Comparison of ENCODE assay signal across 15 cellular contexts in the genomic region with DNA sequence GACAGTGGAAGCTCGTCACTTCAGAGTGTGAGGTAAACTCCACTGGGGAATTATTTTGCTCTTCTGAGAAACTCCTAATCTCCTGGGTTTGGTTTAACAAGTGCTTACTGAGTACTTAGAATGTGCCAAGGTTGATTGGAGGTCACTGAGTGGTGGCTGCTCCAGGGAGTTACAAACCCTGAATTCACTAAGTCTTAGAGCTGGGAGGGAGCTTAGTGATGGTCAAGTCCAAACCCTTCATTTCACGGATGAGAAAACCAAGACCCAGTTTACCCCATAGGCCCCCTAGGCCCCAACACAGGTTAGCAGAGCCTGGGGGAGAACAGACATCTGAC. TPM values are rescaled to one million over a fixed set of nuclear protein-coding genes. Genes with fewer than 3 reads are reported as not detected.
A peak's percentile ranks its signal among the peaks of the same experiment; 100 is the strongest.
DNase-seq lines count a peak whose midpoint lies in the region; ATAC-seq and TF ChIP-seq lines count a peak whose summit lies in the region.
"Had no signal": no experiment of that assay in that cellular context is flagged by ENCODE, and none has a peak within 500 bp of the region (broad histone marks: within the 10 kb centered on the region; RNA-seq: fewer than 3 reads in every experiment).

No MANE protein-coding gene starts in this region.

- no peak overlapping the region for H3K4me3 Mint-ChIP-seq in activated CD4-positive, alpha-beta T cell treated with anti-CD3 and anti-CD28 coated beads, Interleukin-2, amount 10 ng/mL, durations not matched to agents 7 days and 5 days
- no peak overlapping the region for H3K4me3 Mint-ChIP-seq in activated CD8-positive, alpha-beta T cell treated with anti-CD3 and anti-CD28 coated beads, Interleukin-2, amount 10 ng/mL, durations not matched to agents 7 days and 5 days

- no peaks in the 10 kb centered on the region for H3K27me3 ChIP-seq in GM23248 (replicated peaks; ENCODE audit: insufficient read depth)

- no peaks in the 10 kb centered on the region for H3K4me1 ChIP-seq in GM23248 (ENCODE audit: insufficient read depth)

- in situ Hi-C loops in GM23248 (cut with MboI) = no loop called here

- no peaks in the 10 kb centered on the region for H3K79me2 ChIP-seq in GM23248 (ENCODE audit: insufficient read depth)

- no peak overlapping the region for H3K27ac ChIP-seq in GM23248
- H3K27ac ChIP-seq: epithelial cell of prostate had no signal

- H3K36me3 Mint-ChIP-seq in activated CD4-positive, alpha-beta T cell treated with anti-CD3 and anti-CD28 coated beads, Interleukin-2, amount 10 ng/mL, durations not matched to agents 7 days and 5 days (ENCODE audit: low read depth) = peaks cover 3% of the 10 kb centered on the region
- no peaks in the 10 kb centered on the region for H3K36me3 Mint-ChIP-seq in activated CD8-positive, alpha-beta T cell treated with anti-CD3 and anti-CD28 coated beads, Interleukin-2, amount 10 ng/mL, durations not matched to agents 7 days and 5 days (ENCODE audit: low read depth)

- H3K36me3 ChIP-seq in GM23248 (ENCODE audit: low read depth) = no peaks in the 10 kb centered on the region

- peaks cover 17% of the 10 kb centered on the region for H3K4me1 Mint-ChIP-seq in activated CD4-positive, alpha-beta T cell treated with anti-CD3 and anti-CD28 coated beads, Interleukin-2, amount 10 ng/mL, durations not matched to agents 7 days and 5 days
- peaks cover 20% of the 10 kb centered on the region for H3K4me1 Mint-ChIP-seq in activated CD8-positive, alpha-beta T cell treated with anti-CD3 and anti-CD28 coated beads, Interleukin-2, amount 10 ng/mL, durations not matched to agents 7 days and 5 days (ENCODE audit: low read depth)

- no peak overlapping the region for H3K9ac ChIP-seq in GM23248

- H2AFZ ChIP-seq in GM23248 = no peak overlapping the region

- H3F3A ChIP-seq in GM23248 (ENCODE audit: insufficient read depth) = no peaks in the 10 kb centered on the region

- DNase-seq in activated CD4-positive, alpha-beta T cell treated with anti-CD3 and anti-CD28 coated beads, Interleukin-2, amount 10 ng/mL, durations not matched to agents 7 days and 5 days = no peak
- DNase-seq in activated CD4-positive, alpha-beta T cell treated with anti-CD3 and anti-CD28 coated beads for 1 hour = no peak
- no peak for DNase-seq in activated CD8-positive, alpha-beta T cell treated with anti-CD3 and anti-CD28 coated beads, Interleukin-2, amount 10 ng/mL, durations not matched to agents 7 days and 5 days
- DNase-seq in retinal pigment epithelial cell (ENCODE audit: low read depth) (peak; percentile 61), COLO668 (lab: John Stamatoyannopoulos, UW; ENCODE audit: unreplicated experiment) (no peak), GM23248 (no peak)
- DNase-seq: HCEC 1CT, NCI-H146, NCI-H526 treated with DMSO at 0.1 percent for 48 hours, occipital lobe had no signal

- POLR2A ChIA-PET in activated CD4-positive, alpha-beta T cell treated with anti-CD3 and anti-CD28 coated beads, Interleukin-2, amount 10 ng/mL, durations not matched to agents 7 days and 5 days (lab: Charles Lee) = interaction anchor here (0.6 kb wide), 1 partner anchor 49 kb away, joined by 3 read pairs; no protein-coding TSS in a partner anchor
- POLR2A ChIA-PET in activated CD8-positive, alpha-beta T cell treated with anti-CD3 and anti-CD28 coated beads, Interleukin-2, amount 10 ng/mL, durations not matched to agents 7 days and 5 days (lab: Charles Lee) = interaction anchor here (1.1 to 1.8 kb wide), 5 partner anchors 9 to 86 kb away, joined by 3 to 9 read pairs (median 4); no protein-coding TSS in a partner anchor

- H3K9me2 ChIP-seq in GM23248 (ENCODE audit: insufficient read depth) = no peaks in the 10 kb centered on the region

- H3K9me3 Mint-ChIP-seq in activated CD4-positive, alpha-beta T cell treated with anti-CD3 and anti-CD28 coated beads, Interleukin-2, amount 10 ng/mL, durations not matched to agents 7 days and 5 days = no peaks in the 10 kb centered on the region
- H3K9me3 Mint-ChIP-seq in activated CD8-positive, alpha-beta T cell treated with anti-CD3 and anti-CD28 coated beads, Interleukin-2, amount 10 ng/mL, durations not matched to agents 7 days and 5 days (ENCODE audit: insufficient read depth) = no peaks in the 10 kb centered on the region

- H4K20me1 ChIP-seq in GM23248 (ENCODE audit: insufficient read depth) = no peaks in the 10 kb centered on the region

- ATAC-seq in HG03066 (IDR thresholded peaks at IDR 0.05; ENCODE audit: low read depth, unreplicated experiment) = peak; percentile 22
- ATAC-seq in activated CD8-positive, alpha-beta T cell treated with anti-CD3 and anti-CD28 coated beads, Interleukin-2, amount 10 ng/mL, durations not matched to agents 7 days and 5 days = no peak
- ATAC-seq in HG02763 (IDR thresholded peaks at IDR 0.05; ENCODE audit: unreplicated experiment) = no peak
- ATAC-seq: HepG2, left lobe of liver had no signal

- 60 to 69% methylated on average over 2 of the region's 2 CpGs for WGBS in GM23248 (ENCODE audit: low coverage in 1 of 2, low lambda C conversion rate in 2 of 2, missing lambda C conversion rate in 2 of 2), 2 experiments

- CTCF ChIA-PET in activated CD4-positive, alpha-beta T cell treated with anti-CD3 and anti-CD28 coated beads, Interleukin-2, amount 10 ng/mL, durations not matched to agents 7 days and 5 days (lab: Charles Lee) = interaction anchor here (1.4 to 2.1 kb wide), 3 partner anchors 12 to 44 kb away, joined by 3 to 5 read pairs (median 4); no protein-coding TSS in a partner anchor
- CTCF ChIA-PET in activated CD8-positive, alpha-beta T cell treated with anti-CD3 and anti-CD28 coated beads, Interleukin-2, amount 10 ng/mL, durations not matched to agents 7 days and 5 days (lab: Charles Lee) = interaction anchor here (1.2 to 2.6 kb wide), 4 partner anchors 26 to 100 kb away, joined by 3 to 20 read pairs (median 8); no protein-coding TSS in a partner anchor

- peak overlapping the region; percentile 92 for H3K27ac Mint-ChIP-seq in activated CD4-positive, alpha-beta T cell treated with anti-CD3 and anti-CD28 coated beads, Interleukin-2, amount 10 ng/mL, durations not matched to agents 7 days and 5 days
- peak overlapping the region; percentile 85 for H3K27ac Mint-ChIP-seq in activated CD8-positive, alpha-beta T cell treated with anti-CD3 and anti-CD28 coated beads, Interleukin-2, amount 10 ng/mL, durations not matched to agents 7 days and 5 days

- peaks cover 2% of the 10 kb centered on the region for H3K27me3 Mint-ChIP-seq in activated CD4-positive, alpha-beta T cell treated with anti-CD3 and anti-CD28 coated beads, Interleukin-2, amount 10 ng/mL, durations not matched to agents 7 days and 5 days
- H3K27me3 Mint-ChIP-seq in activated CD8-positive, alpha-beta T cell treated with anti-CD3 and anti-CD28 coated beads, Interleukin-2, amount 10 ng/mL, durations not matched to agents 7 days and 5 days (ENCODE audit: low read depth) = no peaks in the 10 kb centered on the region

- H3K4me3 ChIP-seq in retinal pigment epithelial cell (ENCODE audit: low read length) (no peak overlapping the region), GM23248 (no peak overlapping the region)

- no peak overlapping the region for H3K4me2 ChIP-seq in GM23248 (ENCODE audit: unreplicated experiment)

- H3K9me3 ChIP-seq in GM23248 (ENCODE audit: low read depth) = no peaks in the 10 kb centered on the region

- no peak for TF ChIP-seq CTCF in retinal pigment epithelial cell (conservative IDR thresholded peaks at IDR 0.05; ENCODE audit: low read depth, low read length)

RNA-seq across cellular contexts. Expression of gene SLC4A5, which starts 52.0 kb away (rescaled TPM):
- total RNA-seq in activated CD4-positive, alpha-beta T cell treated with anti-CD3 and anti-CD28 coated beads, Interleukin-2, amount 10 ng/mL, durations not matched to agents 7 days and 5 days = 1 to 10 TPM; 3.0 to 4.3 TPM
- total RNA-seq in activated CD8-positive, alpha-beta T cell treated with anti-CD3 and anti-CD28 coated beads, Interleukin-2, amount 10 ng/mL, durations not matched to agents 7 days and 5 days = 1 to 10 TPM; 1.6 to 2.8 TPM
- total RNA-seq in GM23248 (2014; rRNA removed; shearing (Covaris generic)) = 0.32 and 0.38 TPM in 2 replicates
- 0.35 TPM in 1 of 2 replicates, not detected in the other for polyA plus RNA-seq in GM23248 (2016; fragmentation: Nextera tagmentation; extraction: Ambion mirVana)
- total RNA-seq: HepG2 had no signal
